17 cellular contexts compared by ENCODE assay signal in the genomic region with DNA sequence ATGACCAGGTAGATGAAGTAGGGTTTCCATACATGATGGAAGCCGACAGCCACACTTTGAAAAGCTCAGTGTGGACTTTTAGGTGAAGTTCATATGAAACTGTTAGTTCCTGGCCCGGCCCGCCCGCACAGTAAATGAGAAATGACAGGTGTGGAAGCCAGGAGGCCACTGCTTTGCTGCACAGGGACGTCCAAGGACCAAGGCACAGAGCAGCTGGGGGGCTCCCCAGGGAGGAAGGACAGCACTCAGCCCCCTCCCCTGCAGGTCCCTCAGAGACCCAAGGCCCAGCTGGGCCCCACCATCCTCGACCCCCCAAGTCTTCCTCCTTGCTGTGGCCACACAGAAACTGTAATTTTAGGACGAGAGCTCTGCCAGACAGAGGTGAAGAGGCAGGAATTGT.
DNase-seq lines count a peak whose midpoint lies in the region; ATAC-seq and TF ChIP-seq lines count a peak whose summit lies in the region.
"Had no signal": no experiment of that assay in that cellular context is flagged by ENCODE, and none has a peak within 500 bp of the region (broad histone marks: within the 10 kb centered on the region; RNA-seq: fewer than 3 reads in every experiment).

No MANE protein-coding gene starts in this region.

- H3K9me3 ChIP-seq in left lung (no peaks in the 10 kb centered on the region), spleen (no peaks in the 10 kb centered on the region), lower lobe of right lung (no peaks in the 10 kb centered on the region)
- H3K9me3 ChIP-seq: BLaER1 had no signal

- H3K27me3 ChIP-seq in left lung: peaks cover 0 to 3% of the 10 kb centered on the region in 2 donors
- peaks cover 0 to 15% (median 0%) of the 10 kb centered on the region in 7 donors for H3K27me3 ChIP-seq in spleen (replicated peaks in 1 of 7)
- H3K27me3 ChIP-seq in lower lobe of right lung (ENCODE audit: low read depth): no peaks in the 10 kb centered on the region
- H3K27me3 ChIP-seq: BLaER1 had no signal

- DNase-seq in cardiac septum (ENCODE audit: low spot score) (peak; percentile 60), Right ventricle myocardium superior (no peak), left lung (peak; percentile 8 to 45), spleen (peak; percentile 47), cerebellar nuclear complex (lab: John Stamatoyannopoulos, UW) (no peak), lower lobe of right lung (no peak), NCI-H345 treated with DMSO at 0.1 percent for 48 hours (lab: John Stamatoyannopoulos, UW; ENCODE audit: unreplicated experiment) (no peak)
- DNase-seq: 8988T; Calu3; CD8-positive, alpha-beta T cell; DMS79 treated with DMSO at 0.1 percent for 48 hours; GF-D8; GOT3; H7 had no signal

- no peak for TF ChIP-seq POLR2A in spleen (IDR thresholded peaks at IDR 0.05)

- WGBS in spleen, 5 donors: 54 to 62% (median 57%) methylated on average over 7 of the region's 7 CpGs

- no peak overlapping the region for H3K4me3 ChIP-seq in left lung
- H3K4me3 ChIP-seq in spleen: no peak overlapping the region
- H3K4me3 ChIP-seq in lower lobe of right lung: no peak overlapping the region
- H3K4me3 ChIP-seq: BLaER1 had no signal

- TF ChIP-seq CTCF in left lung (IDR thresholded peaks at IDR 0.05) (no peak), spleen (IDR thresholded peaks at IDR 0.05 in 8 of 11, conservative IDR thresholded peaks at IDR 0.05 in 3 of 11) (no peak), lower lobe of right lung (IDR thresholded peaks at IDR 0.05) (no peak)

- no peaks in the 10 kb centered on the region for H3K36me3 ChIP-seq in left lung
- no peaks in the 10 kb centered on the region for H3K36me3 ChIP-seq in spleen
- no peaks in the 10 kb centered on the region for H3K36me3 ChIP-seq in lower lobe of right lung
- H3K36me3 ChIP-seq: BLaER1 had no signal

- H3K4me1 ChIP-seq in left lung (no peaks in the 10 kb centered on the region), spleen (no peaks in the 10 kb centered on the region), lower lobe of right lung (no peaks in the 10 kb centered on the region)

- ATAC-seq in Right ventricle myocardium superior (ENCODE audit: poor library complexity): no peak
- no peak for ATAC-seq in left lung
- no peak for ATAC-seq in lower lobe of right lung
- ATAC-seq: CD8-positive, alpha-beta T cell; HCT116; HepG2 had no signal

- intact Hi-C loops in cardiac septum (cut with DNase I): no loop called here
- intact Hi-C loops in Right ventricle myocardium superior (cut with DNase I): no loop called here
- intact Hi-C loops in left lung (cut with DNase I): no loop called here
- intact Hi-C loops in spleen (cut with DNase I; ENCODE audit: low total_unique reads): no loop called here
- intact Hi-C loops in lower lobe of right lung (cut with DNase I): no loop called here

- H3K27ac ChIP-seq in left lung (no peak overlapping the region), spleen (no peak overlapping the region), lower lobe of right lung (no peak overlapping the region)
- H3K27ac ChIP-seq: BLaER1 had no signal

Comparison
In these comparisons a context has a peak if more than half of its experiments do, and no peak if none do; other contexts are left out.
1. DNase-seq: peak in cardiac septum (single experiment), left lung (2 of 2) and spleen (single experiment); none in Right ventricle myocardium superior (single experiment), cerebellar nuclear complex (0 of 2), lower lobe of right lung (single experiment) and NCI-H345 treated with DMSO at 0.1 percent for 48 hours (single experiment).